ENCODE assay signal across 19 cellular contexts in genomic region chr22:41499624-41500280, GRCh38. TPM values are rescaled to one million over a fixed set of nuclear protein-coding genes. Genes with fewer than 3 reads are reported as not detected.
DNase-seq lines count a peak whose midpoint lies in the region; ATAC-seq, FAIRE-seq and TF ChIP-seq lines count a peak whose summit lies in the region.
"Had no signal": no experiment of that assay in that cellular context is flagged by ENCODE, and none has a peak within 500 bp of the region (broad histone marks: within the 10 kb centered on the region; RNA-seq: fewer than 3 reads in every experiment).

No MANE protein-coding gene starts in this region.

- peaks cover 13% of the 10 kb centered on the region for H3K36me3 Mint-ChIP-seq in GM23338 (ENCODE audit: low read depth)

- dilution Hi-C loops in keratinocyte (cut with MboI; ENCODE audit: extremely low pct_ligation_motif_present, low sequenced_read_pairs) = no loop called here

- no peak overlapping the region for H3K9ac ChIP-seq in keratinocyte (ENCODE audit: control insufficient read depth, extremely low read depth, insufficient read depth, low read length)
- H3K9ac ChIP-seq: KMS-11, neural progenitor cell had no signal

- no peaks in the 10 kb centered on the region for H3K4me1 ChIP-seq in GM23338 (ENCODE audit: insufficient read depth)
- peaks cover 30% of the 10 kb centered on the region for H3K4me1 ChIP-seq in keratinocyte (ENCODE audit: control insufficient read depth, extremely low read depth, insufficient read depth, low read length)
- peaks cover 38% of the 10 kb centered on the region for H3K4me1 ChIP-seq in psoas muscle
- H3K4me1 ChIP-seq: neural progenitor cell had no signal

- FAIRE-seq in keratinocyte (lab: Jason Lieb, UNC) = no peak
- FAIRE-seq: islet of Langerhans had no signal

- H3K27me3 ChIP-seq in GM23338 (ENCODE audit: insufficient read depth) = no peaks in the 10 kb centered on the region
- no peaks in the 10 kb centered on the region for H3K27me3 ChIP-seq in keratinocyte (ENCODE audit: control insufficient read depth, extremely low read depth, insufficient read depth, low read length)
- no peaks in the 10 kb centered on the region for H3K27me3 ChIP-seq in psoas muscle (ENCODE audit: insufficient read depth in 3 of 3, low read length in 2 of 3)
- H3K27me3 ChIP-seq: neural progenitor cell had no signal

- TF ChIP-seq CTCF in GM23338 (conservative IDR thresholded peaks at IDR 0.05; ENCODE audit: low read depth in 2 of 2) (no peak), keratinocyte (optimal IDR thresholded peaks at IDR 0.05 in 1 of 3, IDR thresholded peaks at IDR 0.05 in 1 of 3, conservative IDR thresholded peaks at IDR 0.05 in 1 of 3; ENCODE audit: extremely low read depth in 1 of 3, insufficient read depth in 2 of 3, low read length in 3 of 3) (no peak), psoas muscle (IDR thresholded peaks at IDR 0.05) (no peak), omental fat pad (IDR thresholded peaks at IDR 0.05) (no peak)

- H2AFZ ChIP-seq in GM23338 (no peak overlapping the region), keratinocyte (ENCODE audit: control insufficient read depth, low read length) (no peak overlapping the region)
- H2AFZ ChIP-seq: neural progenitor cell had no signal

- H4K20me1 ChIP-seq in GM23338 (replicated peaks; ENCODE audit: insufficient read depth) (peaks cover 5% of the 10 kb centered on the region; the same call in 1 of the 2 replicates), keratinocyte (ENCODE audit: control insufficient read depth, extremely low read depth, insufficient read depth, low read length) (peaks cover 10% of the 10 kb centered on the region)

- no peaks in the 10 kb centered on the region for H3K4me1 Mint-ChIP-seq in GM23338
- H3K4me1 Mint-ChIP-seq: central memory CD8-positive, alpha-beta T cell; neural progenitor cell had no signal

- H3K9me2 ChIP-seq in GM23338 (ENCODE audit: insufficient read depth) = no peaks in the 10 kb centered on the region

- H3K79me2 ChIP-seq in GM23338 (replicated peaks; ENCODE audit: insufficient read depth) (peaks cover 19% of the 10 kb centered on the region), keratinocyte (ENCODE audit: control insufficient read depth, insufficient read depth, low read length) (peaks cover 15% of the 10 kb centered on the region)

- intact Hi-C loops in psoas muscle (cut with DNase I) = no loop called here

- H3K4me2 ChIP-seq in GM23338 (no peak overlapping the region), keratinocyte (ENCODE audit: control insufficient read depth, extremely low read depth, insufficient read depth, low read depth, low read length) (peak overlapping the region; percentile 34)
- H3K4me2 ChIP-seq: KMS-11, neural progenitor cell had no signal

- peaks cover 7% of the 10 kb centered on the region; the same call in 1 of the 2 replicates for H3F3A ChIP-seq in GM23338 (replicated peaks; ENCODE audit: low read depth)

- ATAC-seq in GM23338 (no peak), psoas muscle (peak in 2 of 4 donors; percentile 28 to 37), omental fat pad (ENCODE audit: low FRiP score) (no peak), HG03045 (IDR thresholded peaks at IDR 0.05; ENCODE audit: unreplicated experiment) (no peak)

- no peak for DNase-seq in GM23338 (ENCODE audit: low spot score)
- no peak for DNase-seq in keratinocyte (ENCODE audit: low read depth, low spot score)
- DNase-seq in psoas muscle = peak in 1 of 2 donors; percentile 58
- no peak for DNase-seq in omental fat pad (ENCODE audit: low spot score)
- no peak for DNase-seq in UCSD-AML1 (lab: John Stamatoyannopoulos, UW; ENCODE audit: unreplicated experiment)
- DNase-seq: activated CD4-positive, alpha-beta T cell treated with anti-CD3 and anti-CD28 coated beads for 4 hours; activated gamma-delta T cell; head of caudate nucleus; NCI-H1930; NCI-H226; NK-92 treated with Interleukin-12 subunit alpha and Interleukin-12 subunit beta, amount 100 ng/mL, for 24 hours; stimulated activated CD4-positive, alpha-beta T cell treated with anti-CD3 and anti-CD28 coated beads, Interleukin-12 subunit alpha, Interleukin-12 subunit beta, amount 100 ng/mL, for 4 hours had no signal

- H3K27ac ChIP-seq in GM23338 (ENCODE audit: low read depth) = 0 out of 2 replicates have a peak overlapping the region, but pooled peaks have one; percentile 39
- H3K27ac ChIP-seq in cingulate gyrus (ENCODE audit: low read depth, low read length) = peak overlapping the region; percentile 22
- H3K27ac ChIP-seq in keratinocyte (ENCODE audit: control insufficient read depth, insufficient read depth, low read length) = no peak overlapping the region
- H3K27ac ChIP-seq in psoas muscle = peak overlapping the region; percentile 24
- H3K27ac ChIP-seq: KMS-11, neural progenitor cell, thoracic aorta had no signal

- H3K9me3 ChIP-seq in keratinocyte (ENCODE audit: control insufficient read depth, low read depth, low read length) (no peaks in the 10 kb centered on the region), psoas muscle (no peaks in the 10 kb centered on the region)
- H3K9me3 ChIP-seq: thoracic aorta had no signal

- no peaks in the 10 kb centered on the region for H3K9me3 Mint-ChIP-seq in GM23338
- H3K9me3 Mint-ChIP-seq: central memory CD8-positive, alpha-beta T cell; neural progenitor cell had no signal

- H3K36me3 ChIP-seq in GM23338 (ENCODE audit: insufficient read depth) (no peaks in the 10 kb centered on the region), keratinocyte (ENCODE audit: control insufficient read depth in 2 of 2, extremely low read depth in 1 of 2, insufficient read depth in 2 of 2, low read length in 2 of 2) (peaks cover 12 to 24% of the 10 kb centered on the region in 2 experiments), psoas muscle (ENCODE audit: insufficient read depth in 1 of 2, low read depth in 1 of 2) (peaks cover 3 to 55% of the 10 kb centered on the region in 2 donors)
- H3K36me3 ChIP-seq: neural progenitor cell had no signal

- no peak overlapping the region for H3K4me3 ChIP-seq in GM23338
- H3K4me3 ChIP-seq in keratinocyte (ENCODE audit: control insufficient read depth in 2 of 3, extremely low read depth in 1 of 3, insufficient read depth in 2 of 3, low read depth in 1 of 3, low read length in 3 of 3) = no peak overlapping the region
- H3K4me3 ChIP-seq in psoas muscle = no peak overlapping the region
- H3K4me3 ChIP-seq: neural progenitor cell, thoracic aorta had no signal

- no peak overlapping the region for H3K27ac Mint-ChIP-seq in GM23338
- H3K27ac Mint-ChIP-seq: neural progenitor cell had no signal

- WGBS in psoas muscle, 3 donors = 36 to 64% (median 40%) methylated on average over 10 of the region's 10 CpGs

- H3K9me1 ChIP-seq in keratinocyte (ENCODE audit: control insufficient read depth, extremely low read depth, insufficient read depth, low read length) = peaks cover 2% of the 10 kb centered on the region

- H3K27me3 Mint-ChIP-seq in GM23338 (ENCODE audit: insufficient read depth, low read depth, poor library complexity) = peaks cover 6% of the 10 kb centered on the region
- H3K27me3 Mint-ChIP-seq: central memory CD8-positive, alpha-beta T cell had no signal

- H3K4me3 Mint-ChIP-seq in GM23338 = no peak overlapping the region
- H3K4me3 Mint-ChIP-seq: central memory CD8-positive, alpha-beta T cell; neural progenitor cell had no signal

RNA-seq across cellular contexts. Expression of gene ACO2, which starts 30.8 kb away (rescaled TPM):
- 77.8 and 79.7 TPM in 2 replicates for total RNA-seq in GM23338 (2014; rRNA removed; shearing (Covaris generic))
- polyA plus RNA-seq in GM23338 (2016; fragmentation: Nextera tagmentation; extraction: Ambion mirVana) (33.4 and 36.2 TPM in 2 replicates), keratinocyte (20.7 to 57.9 TPM (median 37.2 TPM) in 3 replicates), psoas muscle (100 to 1,000 TPM; 346 to 459 (median 402) TPM)
- polyA plus RNA-seq in keratinocyte (2011; ENCODE audit: low read depth) = 40.0 TPM
- 35.0 and 56.8 TPM in 2 replicates for polyA plus RNA-seq in keratinocyte (2011; cell fraction: cytosol; rRNA removed)
- polyA plus RNA-seq in keratinocyte (2011; cell fraction: nucleus; rRNA removed) = 71.1 and 86.9 TPM in 2 replicates
- 63.5 and 73.5 TPM in 2 replicates for polyA plus RNA-seq in keratinocyte (2012; ENCODE audit: low replicate concordance)
- 24.7 to 137 TPM (median 37.7 TPM) in 3 replicates for polyA minus RNA-seq in keratinocyte
- 32.4 TPM for polyA minus RNA-seq in keratinocyte (2011; cell fraction: cytosol; rRNA and poly(A)+ RNA removed)
- polyA minus RNA-seq in keratinocyte (2011; cell fraction: nucleus; rRNA and poly(A)+ RNA removed) = 49.6 and 64.0 TPM in 2 replicates
- total RNA-seq in psoas muscle (100 to 1,000 TPM; 422 to 513 (median 474) TPM), omental fat pad (100 to 1,000 TPM; 118 to 151 (median 131) TPM)

RNA-seq across cellular contexts. Expression of gene PHF5A, which starts 31.3 kb away (rescaled TPM):
- 108 and 115 TPM in 2 replicates for total RNA-seq in GM23338 (2014; rRNA removed; shearing (Covaris generic))
- polyA plus RNA-seq in GM23338 (2016; fragmentation: Nextera tagmentation; extraction: Ambion mirVana) (49.4 and 52.4 TPM in 2 replicates), keratinocyte (51.9 to 77.7 TPM (median 73.0 TPM) in 3 replicates), psoas muscle (10 to 100 TPM; 34.3 to 79.2 (median 49.0) TPM)
- polyA plus RNA-seq in keratinocyte (2011; ENCODE audit: low read depth) = 53.6 TPM
- polyA plus RNA-seq in keratinocyte (2011; cell fraction: cytosol; rRNA removed) = 40.8 and 41.7 TPM in 2 replicates
- polyA plus RNA-seq in keratinocyte (2011; cell fraction: nucleus; rRNA removed) = 26.2 and 35.5 TPM in 2 replicates
- 37.7 and 52.7 TPM in 2 replicates for polyA plus RNA-seq in keratinocyte (2012; ENCODE audit: low replicate concordance)
- polyA minus RNA-seq in keratinocyte = 11.0 to 24.8 TPM (median 14.1 TPM) in 3 replicates
- 8.8 TPM for polyA minus RNA-seq in keratinocyte (2011; cell fraction: cytosol; rRNA and poly(A)+ RNA removed)
- 3.8 and 8.6 TPM in 2 replicates for polyA minus RNA-seq in keratinocyte (2011; cell fraction: nucleus; rRNA and poly(A)+ RNA removed)
- total RNA-seq in psoas muscle (10 to 100 TPM; 19.9 to 40.0 (median 23.4) TPM), omental fat pad (10 to 100 TPM; 35.2 to 46.8 (median 42.3) TPM)

RNA-seq across cellular contexts. Expression of gene POLR3H, which starts 44.5 kb away (rescaled TPM):
- 18.6 and 19.0 TPM in 2 replicates for total RNA-seq in GM23338 (2014; rRNA removed; shearing (Covaris generic))
- 26.5 and 28.7 TPM in 2 replicates for polyA plus RNA-seq in GM23338 (2016; fragmentation: Nextera tagmentation; extraction: Ambion mirVana)
- 41.4 to 63.0 TPM (median 44.7 TPM) in 3 replicates for polyA plus RNA-seq in keratinocyte
- polyA plus RNA-seq in keratinocyte (2011; ENCODE audit: low read depth) = 12.3 TPM
- polyA plus RNA-seq in keratinocyte (2011; cell fraction: cytosol; rRNA removed) = 52.9 and 63.3 TPM in 2 replicates
- 33.7 and 39.6 TPM in 2 replicates for polyA plus RNA-seq in keratinocyte (2011; cell fraction: nucleus; rRNA removed)
- polyA plus RNA-seq in keratinocyte (2012; ENCODE audit: low replicate concordance) = 18.2 and 59.6 TPM in 2 replicates
- 48.6 to 76.9 TPM (median 57.6 TPM) in 3 replicates for polyA minus RNA-seq in keratinocyte
- 22.8 TPM for polyA minus RNA-seq in keratinocyte (2011; cell fraction: cytosol; rRNA and poly(A)+ RNA removed)
- polyA minus RNA-seq in keratinocyte (2011; cell fraction: nucleus; rRNA and poly(A)+ RNA removed) = 11.1 and 16.3 TPM in 2 replicates
- total RNA-seq in psoas muscle = 10 to 100 TPM; 13.1 to 23.2 (median 18.5) TPM
- 10 to 100 TPM; 17.1 to 28.6 (median 17.2) TPM for polyA plus RNA-seq in psoas muscle
- 10 to 100 TPM; 17.0 to 37.7 (median 22.3) TPM for total RNA-seq in omental fat pad

RNA-seq across cellular contexts. Expression of gene TOB2, which starts 53.2 kb away (rescaled TPM):
- total RNA-seq in GM23338 (2014; rRNA removed; shearing (Covaris generic)) = 43.0 and 47.2 TPM in 2 replicates
- polyA plus RNA-seq in GM23338 (2016; fragmentation: Nextera tagmentation; extraction: Ambion mirVana) = 26.7 and 27.3 TPM in 2 replicates
- 14.5 to 19.2 TPM (median 14.6 TPM) in 3 replicates for polyA plus RNA-seq in keratinocyte
- polyA plus RNA-seq in keratinocyte (2011; ENCODE audit: low read depth) = 7.6 TPM
- 17.6 and 22.5 TPM in 2 replicates for polyA plus RNA-seq in keratinocyte (2011; cell fraction: cytosol; rRNA removed)
- 41.0 and 46.7 TPM in 2 replicates for polyA plus RNA-seq in keratinocyte (2011; cell fraction: nucleus; rRNA removed)
- 23.6 and 24.3 TPM in 2 replicates for polyA plus RNA-seq in keratinocyte (2012; ENCODE audit: low replicate concordance)
- 20.1 to 58.2 TPM (median 22.7 TPM) in 3 replicates for polyA minus RNA-seq in keratinocyte
- 31.7 TPM for polyA minus RNA-seq in keratinocyte (2011; cell fraction: cytosol; rRNA and poly(A)+ RNA removed)
- polyA minus RNA-seq in keratinocyte (2011; cell fraction: nucleus; rRNA and poly(A)+ RNA removed) = 21.8 and 30.1 TPM in 2 replicates
- 100 to 1,000 TPM in 1 of 4 donors, 10 to 100 TPM in 3; 12.3 to 111 (median 50.9) TPM for total RNA-seq in psoas muscle
- 10 to 100 TPM in 2 of 3 donors, 1 to 10 TPM in 1; 9.5 to 26.1 (median 23.4) TPM for polyA plus RNA-seq in psoas muscle
- total RNA-seq in omental fat pad = 100 to 1,000 TPM in 1 of 4 donors, 10 to 100 TPM in 3; 59.4 to 111 (median 64.1) TPM
